Comparison of ENCODE assay signal across 9 cellular contexts in genomic region chr19:49911381-49912145, GRCh38. TPM values are rescaled to one million over a fixed set of nuclear protein-coding genes. Genes with fewer than 3 reads are reported as not detected.
DNase-seq lines count a peak whose midpoint lies in the region; ATAC-seq and TF ChIP-seq lines count a peak whose summit lies in the region.
"Had no signal": no experiment of that assay in that cellular context is flagged by ENCODE, and none has a peak within 500 bp of the region (broad histone marks: within the 10 kb centered on the region; RNA-seq: fewer than 3 reads in every experiment).

No MANE protein-coding gene starts in this region.

- intact Hi-C loops in CD14-positive monocyte (cut with micrococcal nuclease): no loop called here

- peaks cover 51% of the 10 kb centered on the region for H3K4me1 Mint-ChIP-seq in CD14-positive monocyte

- peak overlapping the region; percentile 92 to 99 (median 97) for H3K27ac Mint-ChIP-seq in CD14-positive monocyte

- H3K36me3 Mint-ChIP-seq in CD14-positive monocyte: peaks cover 65 to 79% of the 10 kb centered on the region in 2 donors

- H3K9me3 Mint-ChIP-seq in CD14-positive monocyte: no peaks in the 10 kb centered on the region

- H3K4me3 Mint-ChIP-seq in CD14-positive monocyte: peak overlapping the region; percentile 31 to 85

- ATAC-seq in GM21723 (IDR thresholded peaks at IDR 0.05; ENCODE audit: unreplicated experiment): peak; percentile 30
- ATAC-seq in left lobe of liver: peak; percentile 18
- no peak for ATAC-seq in GM19395 (IDR thresholded peaks at IDR 0.05; ENCODE audit: unreplicated experiment)

- no peak for TF ChIP-seq CTCF in CD14-positive monocyte (IDR thresholded peaks at IDR 0.05)

- H3K27me3 Mint-ChIP-seq in CD14-positive monocyte (ENCODE audit: low read depth in 3 of 3): peaks cover 0 to 4% (median 3%) of the 10 kb centered on the region in 3 donors

- DNase-seq in CD14-positive monocyte (ENCODE audit: low spot score) (peak; percentile 79), left lobe of liver (ENCODE audit: low spot score) (no peak), NCI-H774 (lab: John Stamatoyannopoulos, UW) (no peak), iPS-NIHi11 (ENCODE audit: low spot score) (no peak)
- DNase-seq in activated CD4-positive, alpha-beta T cell treated with anti-CD3 and anti-CD28 coated beads, Interleukin-2, amount 50 U/mL, for 48 hours: peak; percentile 47 to 57
- no peak for DNase-seq in activated effector memory CD4-positive, alpha-beta T cell treated with Interleukin-2 at 50 U/mL for 16 hours
- DNase-seq: kidney glomerular epithelial cell had no signal

RNA-seq across cellular contexts. Expression of gene IL4I1, which starts 14.9 kb away (rescaled TPM):
- polyA plus RNA-seq in CD14-positive monocyte: 1 to 10 TPM; 7.0 to 7.6 TPM
- total RNA-seq in left lobe of liver: 0.13 TPM

RNA-seq across cellular contexts. Expression of gene ATF5, which starts 17.4 kb away (rescaled TPM):
- polyA plus RNA-seq in CD14-positive monocyte: 1 to 10 TPM; 5.8 to 6.0 TPM
- total RNA-seq in left lobe of liver: 787 TPM

RNA-seq across cellular contexts. Expression of gene NUP62, which starts 17.7 kb away (rescaled TPM):
- polyA plus RNA-seq in CD14-positive monocyte: 10 to 100 TPM; 48.6 to 62.2 TPM
- 24.4 TPM for total RNA-seq in left lobe of liver

RNA-seq across cellular contexts. Expression of gene TBC1D17, which starts 34.1 kb away (rescaled TPM):
- 1 to 10 TPM; 3.1 to 4.5 TPM for polyA plus RNA-seq in CD14-positive monocyte
- 31.7 TPM for total RNA-seq in left lobe of liver

RNA-seq across cellular contexts. Expression of gene AKT1S1, which starts 34.4 kb away (rescaled TPM):
- polyA plus RNA-seq in CD14-positive monocyte: 1 to 10 TPM; 5.4 to 6.6 TPM
- 27.6 TPM for total RNA-seq in left lobe of liver

Comparison
In these comparisons a context has a peak if more than half of its experiments do, and no peak if none do; other contexts are left out.
1. DNase-seq: peak in CD14-positive monocyte (single experiment) and activated CD4-positive, alpha-beta T cell treated with anti-CD3 and anti-CD28 coated beads, Interleukin-2, amount 50 U/mL, for 48 hours (2 of 2); none in left lobe of liver (single experiment), NCI-H774 (single experiment), iPS-NIHi11 (single experiment) and activated effector memory CD4-positive, alpha-beta T cell treated with Interleukin-2 at 50 U/mL for 16 hours (single experiment).